22 cellular contexts compared by ENCODE assay signal in the genomic region with DNA sequence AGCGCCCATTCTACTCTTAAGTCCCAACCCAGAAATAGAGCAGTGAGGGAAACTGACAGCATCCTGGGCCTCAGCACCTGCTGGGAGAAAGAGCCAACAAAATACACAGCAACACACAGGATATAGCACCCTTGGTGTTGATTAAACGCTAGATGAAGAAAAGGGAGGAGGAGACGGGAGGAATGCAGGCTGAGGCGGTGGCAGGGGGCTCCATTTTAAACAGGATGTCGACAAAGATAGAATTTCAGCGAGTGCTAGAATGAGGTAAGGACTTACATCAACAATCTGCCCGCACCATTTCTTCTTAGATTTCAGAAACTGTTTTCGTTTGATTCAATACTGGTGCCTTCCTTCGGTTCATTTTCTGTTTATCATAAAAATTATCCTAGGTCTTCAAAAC. TPM values are rescaled to one million over a fixed set of nuclear protein-coding genes. Genes with fewer than 3 reads are reported as not detected.
DNase-seq lines count a peak whose midpoint lies in the region; ATAC-seq and TF ChIP-seq lines count a peak whose summit lies in the region.
"Had no signal": no experiment of that assay in that cellular context is flagged by ENCODE, and none has a peak within 500 bp of the region (broad histone marks: within the 10 kb centered on the region; RNA-seq: fewer than 3 reads in every experiment).

No MANE protein-coding gene starts in this region.

- no peaks in the 10 kb centered on the region for H3K79me2 ChIP-seq in GM23338 (replicated peaks; ENCODE audit: insufficient read depth)
- H3K79me2 ChIP-seq in mesendoderm (ENCODE audit: control insufficient read depth, insufficient read depth, low read length): no peaks in the 10 kb centered on the region
- H3K79me2 ChIP-seq in Karpas-422 (ENCODE audit: low read length): no peaks in the 10 kb centered on the region

- H3K36me3 Mint-ChIP-seq in GM23338 (ENCODE audit: low read depth) (no peaks in the 10 kb centered on the region; the same call in 2 of the 3 replicates), WTC11 (no peaks in the 10 kb centered on the region)

- POLR2A ChIA-PET in WTC11 (lab: Charles Lee) (no interaction called here), RWPE1 (lab: Yijun Ruan, JAX; ENCODE audit: low non-redundant PET) (no interaction called here)

- TF ChIP-seq POLR2A in thyroid gland (IDR thresholded peaks at IDR 0.05): no peak

- H3K36me3 ChIP-seq in GM23338 (ENCODE audit: insufficient read depth): no peaks in the 10 kb centered on the region
- no peaks in the 10 kb centered on the region for H3K36me3 ChIP-seq in mesendoderm (ENCODE audit: control insufficient read depth, insufficient read depth, low read length)
- no peaks in the 10 kb centered on the region for H3K36me3 ChIP-seq in thyroid gland
- H3K36me3 ChIP-seq in Karpas-422 (ENCODE audit: insufficient read depth, low read length): no peaks in the 10 kb centered on the region
- H3K36me3 ChIP-seq: BE2C, HAP-1 had no signal

- intact Hi-C loops in thyroid gland (cut with DNase I): loop anchor here (10.0 kb wide), 1 partner anchor 61 kb away; no protein-coding TSS in a partner anchor

- H3K27ac ChIP-seq in GM23338 (ENCODE audit: low read depth): 0 out of 2 replicates have a peak overlapping the region, but pooled peaks have one; percentile 0
- H3K27ac ChIP-seq in mesendoderm (ENCODE audit: low read depth, low read length): no peak overlapping the region
- peak overlapping the region in 2 of 3 donors; percentile 68 to 98 for H3K27ac ChIP-seq in thyroid gland
- H3K27ac ChIP-seq in Karpas-422 (ENCODE audit: low read length): no peak overlapping the region
- H3K27ac ChIP-seq in RWPE1: no peak overlapping the region
- H3K27ac ChIP-seq: A549; BLaER1 treated with 17β-estradiol and CSF1 and Interleukin-3, amounts not matched to agents 10 nM and 100 nM had no signal

- H3K4me1 Mint-ChIP-seq in GM23338 (peaks cover 34% of the 10 kb centered on the region), WTC11 (peaks cover 36% of the 10 kb centered on the region)

- H3K18ac ChIP-seq in mesendoderm (ENCODE audit: low read length): no peak overlapping the region

- H3K27me3 ChIP-seq in GM23338 (ENCODE audit: insufficient read depth): no peaks in the 10 kb centered on the region
- H3K27me3 ChIP-seq in mesendoderm (ENCODE audit: insufficient read depth, low read length, poor library complexity): no peaks in the 10 kb centered on the region
- H3K27me3 ChIP-seq in thyroid gland: no peaks in the 10 kb centered on the region
- H3K27me3 ChIP-seq in Karpas-422 (ENCODE audit: low read length): no peaks in the 10 kb centered on the region

- no peak overlapping the region for H2BK120ac ChIP-seq in mesendoderm (ENCODE audit: low read depth, low read length)

- H3K9me3 Mint-ChIP-seq in GM23338 (no peaks in the 10 kb centered on the region), WTC11 (peaks cover 9% of the 10 kb centered on the region)
- H3K9me3 Mint-ChIP-seq: CD14-positive monocyte; CD4-positive, alpha-beta T cell; HFFc6 had no signal

- H3K4me2 ChIP-seq in GM23338 (no peak overlapping the region), mesendoderm (ENCODE audit: low read length) (no peak overlapping the region), Karpas-422 (ENCODE audit: low read depth, low read length, poor library complexity, severe bottlenecking) (no peak overlapping the region)
- H3K4me2 ChIP-seq: A549 had no signal

- H3K4me1 ChIP-seq in GM23338 (ENCODE audit: insufficient read depth) (peaks cover 11% of the 10 kb centered on the region), mesendoderm (ENCODE audit: control insufficient read depth, low read depth, low read length) (peaks cover 2% of the 10 kb centered on the region), thyroid gland (peaks cover 23 to 31% of the 10 kb centered on the region in 2 donors), Karpas-422 (ENCODE audit: low read length) (peaks cover 16% of the 10 kb centered on the region)
- H3K4me1 ChIP-seq: A549, BE2C had no signal

- H3K23ac ChIP-seq in mesendoderm (ENCODE audit: low read length): no peak overlapping the region

- no peaks in the 10 kb centered on the region for H3K9me3 ChIP-seq in thyroid gland
- H3K9me3 ChIP-seq in Karpas-422 (ENCODE audit: low read length): no peaks in the 10 kb centered on the region
- H3K9me3 ChIP-seq: A549; BE2C; BLaER1 treated with 17β-estradiol and CSF1 and Interleukin-3, amounts not matched to agents 10 nM and 100 nM; HAP-1 had no signal

- H3K4me3 ChIP-seq in GM23338 (no peak overlapping the region), mesendoderm (ENCODE audit: low read length) (no peak overlapping the region), thyroid gland (replicated peaks in 1 of 3) (no peak overlapping the region), Karpas-422 (ENCODE audit: low read length) (no peak overlapping the region)
- H3K4me3 ChIP-seq: A549, HAP-1 had no signal

- WGBS in mesendoderm (ENCODE audit: extremely low coverage, insufficient coverage, low lambda C conversion rate): no CpG with 5 or more reads among the region's 9 CpGs
- 90 to 92% methylated on average over 9 of the region's 9 CpGs for WGBS in thyroid gland, 2 donors

- H3K27ac Mint-ChIP-seq in GM23338 (no peak overlapping the region), WTC11 (0 out of 2 replicates have a peak overlapping the region, but pooled peaks have one; percentile 84)
- H3K27ac Mint-ChIP-seq: CD4-positive, alpha-beta T cell; CD8-positive, alpha-beta memory T cell; HFFc6 had no signal

- no peaks in the 10 kb centered on the region for H4K20me1 ChIP-seq in GM23338 (replicated peaks; ENCODE audit: insufficient read depth)
- peaks cover 5% of the 10 kb centered on the region for H4K20me1 ChIP-seq in Karpas-422 (ENCODE audit: insufficient read depth, low read depth, low read length)

- H3K4me3 Mint-ChIP-seq in GM23338: no peak overlapping the region
- H3K4me3 Mint-ChIP-seq in WTC11: no peak overlapping the region
- H3K4me3 Mint-ChIP-seq: CD14-positive monocyte; CD4-positive, alpha-beta T cell; CD8-positive, alpha-beta memory T cell; HFFc6 had no signal

- H3K9ac ChIP-seq in mesendoderm (ENCODE audit: low read length): no peak overlapping the region
- H3K9ac ChIP-seq in Karpas-422 (ENCODE audit: low read length): no peak overlapping the region
- H3K9ac ChIP-seq: BLaER1 treated with 17β-estradiol and CSF1 and Interleukin-3, amounts not matched to agents 10 nM and 100 nM had no signal

- peaks cover 11% of the 10 kb centered on the region; the same call in 1 of the 2 replicates for H3F3A ChIP-seq in GM23338 (replicated peaks; ENCODE audit: low read depth)

- H3K56ac ChIP-seq in mesendoderm (ENCODE audit: low read length): no peak overlapping the region

- H2BK5ac ChIP-seq in mesendoderm (ENCODE audit: low read length): no peak overlapping the region

- no peaks in the 10 kb centered on the region for H3K79me1 ChIP-seq in mesendoderm (ENCODE audit: low read length)

- H2AFZ ChIP-seq in GM23338: no peak overlapping the region
- no peak overlapping the region for H2AFZ ChIP-seq in Karpas-422 (ENCODE audit: low read length)

- H3K9me2 ChIP-seq in GM23338 (ENCODE audit: insufficient read depth) (no peaks in the 10 kb centered on the region), Karpas-422 (replicated peaks; ENCODE audit: insufficient read depth, low read length) (no peaks in the 10 kb centered on the region)

- no peak overlapping the region for H2BK15ac ChIP-seq in mesendoderm (replicated peaks; ENCODE audit: low read depth)

- H3K4ac ChIP-seq in mesendoderm (ENCODE audit: low read depth, low read length): no peak overlapping the region

- H3K27me3 Mint-ChIP-seq in GM23338 (ENCODE audit: insufficient read depth, low read depth, poor library complexity) (peaks cover 23% of the 10 kb centered on the region), WTC11 (ENCODE audit: low read depth) (peaks cover 6% of the 10 kb centered on the region)

- CTCF ChIA-PET in WTC11 (lab: Charles Lee) (interaction anchor here (1.3 kb wide), 1 partner anchor 110 kb away, joined by 4 read pairs; no protein-coding TSS in a partner anchor), RWPE1 (lab: Yijun Ruan, JAX) (interaction anchor here (0.6 to 1.0 kb wide), 4 partner anchors 15 to 110 kb away, joined by 3 to 4 read pairs (median 3); no protein-coding TSS in a partner anchor)

- H4K5ac ChIP-seq in mesendoderm (ENCODE audit: low read length): no peak overlapping the region

- H2AK5ac ChIP-seq in mesendoderm (ENCODE audit: low read length): no peak overlapping the region

- TF ChIP-seq CTCF in GM23338 (conservative IDR thresholded peaks at IDR 0.05; ENCODE audit: low read depth in 2 of 2) (no peak), WTC11 (IDR thresholded peaks at IDR 0.05) (no peak), thyroid gland (IDR thresholded peaks at IDR 0.05) (no peak), RWPE1 (conservative IDR thresholded peaks at IDR 0.05; ENCODE audit: low read depth) (no peak)

- DNase-seq in GM23338 (ENCODE audit: low spot score) (no peak), WTC11 (ENCODE audit: low spot score) (no peak), mesendoderm (peak; percentile 59), thyroid gland (no peak), mesenteric fat pad (ENCODE audit: low spot score) (no peak), Karpas-422 (no peak), RWPE1 (ENCODE audit: low spot score) (no peak)
- DNase-seq: 8988T; ACHN; AML-193; BE2C; CD4-positive, alpha-beta T cell; CD8-positive, alpha-beta memory T cell; DMS53; DMS79 treated with DMSO at 0.1 percent for 48 hours; GF-D8; GOT3; HFFc6 had no signal

- H4K8ac ChIP-seq in mesendoderm (ENCODE audit: low read depth, low read length): no peak overlapping the region

- ATAC-seq in GM23338: no peak
- ATAC-seq in WTC11: no peak
- ATAC-seq: A549 had no signal

TF ChIP-seq in GM23338, 12 proteins besides CTCF, POLR2A, EP300 and RAD21 (continues in another document):
- TF ChIP-seq STAT1 (IDR thresholded peaks at IDR 0.05; ENCODE audit: unreplicated experiment): no peak

TF ChIP-seq in WTC11, 78 proteins besides CTCF, POLR2A, EP300 and RAD21 (continues in another document):
- TF ChIP-seq ZNF219 (CRISPR knock-in tag; IDR thresholded peaks at IDR 0.05; ENCODE audit: borderline replicate concordance) (no peak), EMX1 (CRISPR knock-in tag; IDR thresholded peaks at IDR 0.05) (no peak)

RNA-seq across cellular contexts. Expression of gene RAB20, which starts 4.7 kb away (rescaled TPM):
- 26.6 and 32.1 TPM in 2 replicates for total RNA-seq in GM23338 (2014; rRNA removed; shearing (Covaris generic))
- polyA plus RNA-seq in GM23338 (2016; fragmentation: Nextera tagmentation; extraction: Ambion mirVana): 11.8 and 12.3 TPM in 2 replicates
- total RNA-seq in WTC11 (2021) (14.3 to 19.0 TPM (median 18.6 TPM) in 3 replicates), thyroid gland (10 to 100 TPM; 21.0 to 60.5 (median 43.5) TPM), mesenteric fat pad (61.6 TPM)
- polyA plus RNA-seq in mesendoderm (2013, experiment 1 of 2): 30.9 TPM
- polyA plus RNA-seq in mesendoderm (2013, experiment 2 of 2): 30.6 TPM
- total RNA-seq in Karpas-422 (2014; rRNA removed; shearing (Covaris generic); ENCODE audit: low replicate concordance): 0.79 TPM in 1 of 2 replicates, not detected in the other

RNA-seq across cellular contexts. Expression of gene NAXD, which starts 49.1 kb away (rescaled TPM):
- total RNA-seq in GM23338 (2014; rRNA removed; shearing (Covaris generic)): 16.1 and 18.5 TPM in 2 replicates
- polyA plus RNA-seq in GM23338 (2016; fragmentation: Nextera tagmentation; extraction: Ambion mirVana): 15.3 and 16.9 TPM in 2 replicates
- 26.8 to 29.3 TPM (median 27.9 TPM) in 3 replicates for total RNA-seq in WTC11 (2021)
- polyA plus RNA-seq in mesendoderm (2013, experiment 1 of 2): 22.1 TPM
- polyA plus RNA-seq in mesendoderm (2013, experiment 2 of 2): 22.1 TPM
- total RNA-seq in thyroid gland: 10 to 100 TPM; 38.2 to 46.6 (median 42.8) TPM
- total RNA-seq in mesenteric fat pad: 20.1 TPM
- total RNA-seq in Karpas-422 (2014; rRNA removed; shearing (Covaris generic); ENCODE audit: low replicate concordance): 16.5 and 20.6 TPM in 2 replicates

Comparison
In these comparisons a context has a peak if more than half of its experiments do, and no peak if none do; other contexts are left out.
1. H3K27ac ChIP-seq: peak in GM23338 (single experiment) and thyroid gland (2 of 3); none in mesendoderm (single experiment), Karpas-422 (single experiment) and RWPE1 (single experiment).